Comparison of ENCODE assay signal across 1 cellular context in genomic region chr5:100777680-100778281, GRCh38.
TF ChIP-seq lines count a peak whose summit lies in the region.

No MANE protein-coding gene starts in this region.

TF ChIP-seq in IMR-90, 13 proteins besides CTCF, POLR2A, EP300 and RAD21:
- no peak for TF ChIP-seq CHD1 (IDR thresholded peaks at IDR 0.05; ENCODE audit: low read depth, low read length)
- peak; percentile 57; the same call in 1 of the 2 replicates for TF ChIP-seq FOS (IDR thresholded peaks at IDR 0.05; ENCODE audit: low read depth, low read length)
- TF ChIP-seq BHLHE40 (IDR thresholded peaks at IDR 0.05; ENCODE audit: low read depth, low read length): no peak
- TF ChIP-seq USF2 (IDR thresholded peaks at IDR 0.05; ENCODE audit: low read depth, low read length): no peak
